In genomic region chr19:29320611-29321010, GRCh38 we compare ENCODE assay signal across 23 cellular contexts.
DNase-seq lines count a peak whose midpoint lies in the region; ATAC-seq and TF ChIP-seq lines count a peak whose summit lies in the region.
"Had no signal": no experiment of that assay in that cellular context is flagged by ENCODE, and none has a peak within 500 bp of the region (broad histone marks: within the 10 kb centered on the region; RNA-seq: fewer than 3 reads in every experiment).

No MANE protein-coding gene starts in this region.

- DNase-seq in NCI-H2227 (lab: John Stamatoyannopoulos, UW; ENCODE audit: unreplicated experiment) (peak; percentile 50), NCI-H2227 treated with DMSO at 0.1 percent for 48 hours (lab: John Stamatoyannopoulos, UW) (no peak), left lobe of liver (ENCODE audit: low spot score) (peak; percentile 8), LoVo (ENCODE audit: low spot score) (no peak), erythroblast (lab: John Stamatoyannopoulos, UW) (no peak), GF-D8 (lab: John Stamatoyannopoulos, UW) (no peak)
- DNase-seq: BE2C; Calu3; CD8-positive, alpha-beta memory T cell; GOT3; HCEC 1CT; IMR-90; KG1; NCI-H1048; NCI-H187; NCI-H446; NCI-H524 treated with DMSO at 0.1 percent for 48 hours; PC-9; Right ventricle myocardium superior had no signal

- peak overlapping the region; percentile 65 for H3K27ac ChIP-seq in angular gyrus (ENCODE audit: low read depth, low read length)
- H3K27ac ChIP-seq in temporal lobe (ENCODE audit: low read depth, low read length), result peak overlapping the region; percentile 76
- H3K27ac ChIP-seq: 22Rv1, PC-9, SJSA1 had no signal

- no peak for TF ChIP-seq POLR2A in erythroblast (IDR thresholded peaks at IDR 0.05; ENCODE audit: low read length)

- ATAC-seq in left lobe of liver, result no peak

Comparison
In these comparisons a context has a peak if more than half of its experiments do, and no peak if none do; other contexts are left out.
1. DNase-seq: peak in NCI-H2227 (single experiment) and left lobe of liver (single experiment); none in NCI-H2227 treated with DMSO at 0.1 percent for 48 hours (single experiment), LoVo (single experiment), erythroblast (0 of 2) and GF-D8 (single experiment).